In the genomic region with DNA sequence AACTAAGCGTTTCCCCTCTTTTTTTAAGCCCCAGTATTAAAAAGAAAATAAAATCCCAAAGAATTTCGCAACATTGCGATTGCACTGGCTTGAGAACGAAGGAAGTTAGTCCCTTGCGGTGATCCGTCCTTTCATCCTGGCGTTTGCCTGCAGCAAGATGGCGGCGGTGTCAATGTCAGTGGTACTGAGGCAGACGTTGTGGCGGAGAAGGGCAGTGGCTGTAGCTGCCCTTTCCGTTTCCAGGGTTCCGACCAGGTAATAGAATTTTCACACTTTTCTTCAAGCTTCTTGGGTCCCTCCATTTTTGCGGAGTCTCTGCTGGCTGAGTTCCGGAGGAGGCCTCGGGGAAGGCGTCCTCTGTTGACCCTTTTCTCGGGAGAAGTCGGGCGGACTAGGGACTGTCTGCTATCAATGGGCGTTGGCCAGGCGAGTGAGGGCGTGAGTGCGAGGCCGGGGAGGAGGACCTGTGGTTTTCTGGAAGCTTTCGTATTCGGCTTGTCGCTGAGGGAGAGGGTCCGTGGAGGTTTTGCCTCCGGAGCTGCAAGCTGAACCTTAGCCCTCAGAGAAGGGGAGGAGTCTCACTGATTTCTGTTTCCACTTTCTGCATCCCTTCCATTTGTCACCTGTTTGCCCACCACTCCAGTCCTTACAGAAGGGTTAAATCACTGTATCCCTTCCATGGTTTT, we compare ENCODE assay signal across 8 cellular contexts.
DNase-seq lines count a peak whose midpoint lies in the region; ATAC-seq and TF ChIP-seq lines count a peak whose summit lies in the region.

A gene (plus strand): TSS at position 134 of the 686 bp plus-strand sequence. CDS start 24 bp downstream, at position 158.

- H3K4me3 ChIP-seq in astrocyte of the cerebellum (ENCODE audit: low read depth, low read length): peak within 1 kb of the TSS; percentile 96

- DNase-seq in NCI-H187 (lab: John Stamatoyannopoulos, UW) (peak; percentile 30 to 70), T-helper 22 cell (ENCODE audit: low read depth) (peak; percentile 21), astrocyte of the cerebellum (ENCODE audit: low read depth) (peak; percentile 90), hippocampal formation (lab: John Stamatoyannopoulos, UW) (peak; percentile 71 to 85), retina (peak; percentile 94), HuH-7.5 (ENCODE audit: low spot score) (no peak)

- ATAC-seq in GM18498 (IDR thresholded peaks at IDR 0.05; ENCODE audit: unreplicated experiment): peak; percentile 94
- peak; percentile 91 for ATAC-seq in HG02885 (IDR thresholded peaks at IDR 0.05; ENCODE audit: poor library complexity, unreplicated experiment)

- in situ Hi-C loops in astrocyte of the cerebellum (cut with HindIII; ENCODE audit: low sequenced_read_pairs): no loop called here

- TF ChIP-seq CTCF in astrocyte of the cerebellum (IDR thresholded peaks at IDR 0.05; ENCODE audit: low read depth, low read length, missing control alignments): no peak
